14 cellular contexts compared by ENCODE assay signal in genomic region chr18:22816266-22817176, GRCh38.
DNase-seq lines count a peak whose midpoint lies in the region; ATAC-seq and TF ChIP-seq lines count a peak whose summit lies in the region.
"Had no signal": no experiment of that assay in that cellular context is flagged by ENCODE, and none has a peak within 500 bp of the region (broad histone marks: within the 10 kb centered on the region; RNA-seq: fewer than 3 reads in every experiment).

No MANE protein-coding gene starts in this region.

- H3K9ac ChIP-seq in IMR-90 (ENCODE audit: low read depth, low read length) (no peak overlapping the region), mucosa of rectum (ENCODE audit: low read depth in 1 of 2, low read length in 2 of 2) (no peak overlapping the region), SK-N-SH (no peak overlapping the region)

- intact Hi-C loops in IMR-90 (cut with micrococcal nuclease), result loop anchor here (10.0 kb wide), 1 partner anchor 598 kb away; no protein-coding TSS in a partner anchor

- TF ChIP-seq RAD21 in IMR-90 (IDR thresholded peaks at IDR 0.05; ENCODE audit: low read length) (no peak), SK-N-SH (IDR thresholded peaks at IDR 0.05; ENCODE audit: low read length) (no peak)

- H3K79me2 ChIP-seq in SK-N-SH (ENCODE audit: insufficient read depth), result no peaks in the 10 kb centered on the region

- WGBS in IMR-90 (ENCODE audit: extremely low coverage in 2 of 2, insufficient read length in 1 of 2), 2 experiments, result 92% methylated on average over 5 of the region's 18 CpGs; no CpG with 5 or more reads in 1 of the 2 experiments
- 60% methylated on average over 8 of the region's 18 CpGs for WGBS in SK-N-SH (ENCODE audit: low lambda C conversion rate)

- H3K9me3 ChIP-seq in IMR-90 (ENCODE audit: control insufficient read depth, insufficient read depth, low read length) (no peaks in the 10 kb centered on the region), mucosa of rectum (ENCODE audit: control insufficient read depth in 2 of 2, low read length in 2 of 2) (no peaks in the 10 kb centered on the region), SK-N-SH (no peaks in the 10 kb centered on the region)
- H3K9me3 ChIP-seq: thyroid gland had no signal

- no peak overlapping the region for H4K91ac ChIP-seq in IMR-90 (ENCODE audit: insufficient read depth, low read depth, low read length)

- H2BK15ac ChIP-seq in IMR-90 (ENCODE audit: low read depth, low read length), result no peak overlapping the region

- H3K27ac ChIP-seq in IMR-90 (ENCODE audit: insufficient read depth, low read length) (no peak overlapping the region), mucosa of rectum (ENCODE audit: low read depth in 2 of 2, low read length in 2 of 2) (no peak overlapping the region), SK-N-SH (ENCODE audit: low read depth in 2 of 2, low read length in 1 of 2) (no peak overlapping the region)
- H3K27ac ChIP-seq: thyroid gland had no signal

- H3K4me3 ChIP-seq in IMR-90 (ENCODE audit: insufficient read depth, low read depth, low read length), result no peak overlapping the region
- peak overlapping the region; percentile 47 to 48 for H3K4me3 ChIP-seq in mucosa of rectum (ENCODE audit: low read length in 2 of 2)
- H3K4me3 ChIP-seq in SK-N-SH (ENCODE audit: low read depth in 2 of 2, low read length in 1 of 2), result no peak overlapping the region
- H3K4me3 ChIP-seq: GM12878, thyroid gland had no signal

- in situ Hi-C loops in IMR-90 (cut with MboI; ENCODE audit: low sequenced_read_pairs), result loop anchor here (5.0 to 10.0 kb wide), 2 partner anchors 166 to 598 kb away; no protein-coding TSS in a partner anchor

- no TSS peak for BruUV-seq in IMR-90 (replicated peaks; lab: Mats Ljungman, UMichigan)

- TF ChIP-seq POLR2A in IMR-90 (IDR thresholded peaks at IDR 0.05; ENCODE audit: low read depth, low read length), result no peak

- TF ChIP-seq CTCF in IMR-90 (conservative IDR thresholded peaks at IDR 0.05; ENCODE audit: low read depth, low read length), result no peak
- no peak for TF ChIP-seq CTCF in SK-N-SH (IDR thresholded peaks at IDR 0.05)

- H3K36me3 ChIP-seq in IMR-90 (ENCODE audit: control insufficient read depth, insufficient read depth, low read length) (no peaks in the 10 kb centered on the region), mucosa of rectum (ENCODE audit: control insufficient read depth in 2 of 2, insufficient read depth in 2 of 2, low read length in 2 of 2) (no peaks in the 10 kb centered on the region), SK-N-SH (replicated peaks in 1 of 2; ENCODE audit: control insufficient read depth in 1 of 2, insufficient read depth in 2 of 2, low read length in 1 of 2) (no peaks in the 10 kb centered on the region)
- H3K36me3 ChIP-seq: thyroid gland had no signal

- H3K79me1 ChIP-seq in IMR-90 (ENCODE audit: low read depth in 1 of 2, low read length in 2 of 2), result no peaks in the 10 kb centered on the region

- no peaks in the 10 kb centered on the region for H3K9me1 ChIP-seq in IMR-90 (ENCODE audit: insufficient read depth, low read length)

- H2BK120ac ChIP-seq in IMR-90 (ENCODE audit: low read depth, low read length), result no peak overlapping the region

- DNase-seq in IMR-90 (no peak), NCI-H1694 treated with DMSO at 0.1 percent for 48 hours (lab: John Stamatoyannopoulos, UW) (peak; percentile 36), SK-N-DZ (ENCODE audit: low spot score) (peak; percentile 57), SK-N-SH (no peak)
- DNase-seq: activated CD4-positive, alpha-beta T cell treated with anti-CD3 and anti-CD28 coated beads, Interleukin-2, amount 50 U/mL, for 4 hours; amniotic stem cell; C1 segment of cervical spinal cord; Kasumi-1; kidney glomerular epithelial cell; thyroid gland had no signal

- H3K9me2 ChIP-seq in SK-N-SH, result no peaks in the 10 kb centered on the region

- H4K8ac ChIP-seq in IMR-90 (ENCODE audit: low read depth in 2 of 2, low read length in 2 of 2), result no peak overlapping the region

- no peaks in the 10 kb centered on the region for H3F3A ChIP-seq in SK-N-SH (replicated peaks; ENCODE audit: insufficient read depth)

- no peak overlapping the region for H3K23ac ChIP-seq in IMR-90 (ENCODE audit: low read depth, low read length)

- no peak overlapping the region for H3K14ac ChIP-seq in IMR-90 (replicated peaks; ENCODE audit: low read depth, low read length)

- POLR2A ChIA-PET in IMR-90 (lab: Charles Lee; ENCODE audit: unreplicated experiment) (no interaction called here), SK-N-SH (lab: Yijun Ruan, JAX) (no interaction called here)

- H2BK20ac ChIP-seq in IMR-90 (ENCODE audit: low read depth, low read length), result no peak overlapping the region

- CTCF ChIA-PET in IMR-90 (lab: Yijun Ruan, JAX) (no interaction called here), SK-N-SH (lab: Yijun Ruan, JAX) (interaction anchor here (1.0 to 8.2 kb wide), 6 partner anchors 16 to 571 kb away, joined by 3 to 85 read pairs (median 4); no protein-coding TSS in a partner anchor)

- H3K4me1 ChIP-seq in IMR-90 (ENCODE audit: control insufficient read depth, insufficient read depth, low read length) (no peaks in the 10 kb centered on the region), mucosa of rectum (ENCODE audit: control insufficient read depth in 2 of 2, insufficient read depth in 2 of 2, low read length in 2 of 2) (peaks cover 6 to 11% of the 10 kb centered on the region in 2 donors), SK-N-SH (ENCODE audit: control insufficient read depth in 1 of 2, insufficient read depth in 2 of 2, low read depth in 1 of 2, low read length in 1 of 2) (peaks cover 4 to 7% of the 10 kb centered on the region in 2 experiments; a peak in 2 of 4 replicates)
- H3K4me1 ChIP-seq: thyroid gland had no signal

- no peak overlapping the region for H3K56ac ChIP-seq in IMR-90 (ENCODE audit: extremely low read depth, insufficient read depth, low read length)

- H3K4ac ChIP-seq in IMR-90 (ENCODE audit: low read depth, low read length), result peak overlapping the region; percentile 43; the same call in 1 of the 2 replicates

- H2AFZ ChIP-seq in IMR-90 (replicated peaks; ENCODE audit: low read length, poor library complexity) (no peak overlapping the region), SK-N-SH (ENCODE audit: low read depth) (no peak overlapping the region)

- no peak overlapping the region for H2BK5ac ChIP-seq in IMR-90 (ENCODE audit: low read depth, low read length, poor library complexity, severe bottlenecking)

- no peak for TF ChIP-seq EP300 in SK-N-SH (IDR thresholded peaks at IDR 0.05; ENCODE audit: borderline replicate concordance in 1 of 2, low read depth in 1 of 2, low read length in 1 of 2)

- ATAC-seq in IMR-90 (ENCODE audit: low read depth), result no peak
- no peak for ATAC-seq in esophagus mucosa
- ATAC-seq in HG02571 (IDR thresholded peaks at IDR 0.05; ENCODE audit: unreplicated experiment), result no peak
- ATAC-seq: GM12878 had no signal

- H4K5ac ChIP-seq in IMR-90 (ENCODE audit: low read depth, low read length), result no peak overlapping the region

- H3K27me3 ChIP-seq in IMR-90 (ENCODE audit: control insufficient read depth, insufficient read depth, low read length), result no peaks in the 10 kb centered on the region
- no peaks in the 10 kb centered on the region for H3K27me3 ChIP-seq in mucosa of rectum (ENCODE audit: control insufficient read depth in 2 of 2, insufficient read depth in 2 of 2, low read length in 2 of 2)
- H3K27me3 ChIP-seq in SK-N-SH (ENCODE audit: insufficient read depth), result peaks cover 12% of the 10 kb centered on the region; the same call in 1 of the 2 replicates
- H3K27me3 ChIP-seq: thyroid gland had no signal

- H2AK9ac ChIP-seq in IMR-90 (replicated peaks; ENCODE audit: low read depth, low read length, poor library complexity), result no peak overlapping the region

- no peaks in the 10 kb centered on the region for H4K20me1 ChIP-seq in IMR-90 (ENCODE audit: insufficient read depth, low read length)
- H4K20me1 ChIP-seq in SK-N-SH (ENCODE audit: insufficient read depth), result no peaks in the 10 kb centered on the region

- H3K18ac ChIP-seq in IMR-90 (ENCODE audit: low read depth, low read length), result no peak overlapping the region

- no peak overlapping the region for H2AK5ac ChIP-seq in IMR-90 (ENCODE audit: low read depth, low read length)

- dilution Hi-C loops in IMR-90 (cut with HindIII; ENCODE audit: low sequenced_read_pairs, unreplicated experiment), result no loop called here

- H3K4me2 ChIP-seq in IMR-90 (ENCODE audit: low read depth, low read length) (no peak overlapping the region), SK-N-SH (no peak overlapping the region)

TF ChIP-seq in IMR-90, 13 proteins besides CTCF, POLR2A, EP300 and RAD21 (continues in another document):
- no peak for TF ChIP-seq MAFK (IDR thresholded peaks at IDR 0.05; ENCODE audit: low read depth, low read length)
- no peak for TF ChIP-seq RCOR1 (IDR thresholded peaks at IDR 0.05; ENCODE audit: insufficient replicate concordance, low read length)
- TF ChIP-seq NFE2L2 (IDR thresholded peaks at IDR 0.05; ENCODE audit: low read depth, low read length), result no peak
- no peak for TF ChIP-seq FOS (IDR thresholded peaks at IDR 0.05; ENCODE audit: low read depth, low read length)
- no peak for TF ChIP-seq RFX5 (IDR thresholded peaks at IDR 0.05; ENCODE audit: low read depth, low read length)
- TF ChIP-seq SMC3 (IDR thresholded peaks at IDR 0.05; ENCODE audit: low read depth, low read length), result no peak
- no peak for TF ChIP-seq USF2 (IDR thresholded peaks at IDR 0.05; ENCODE audit: low read depth, low read length)

TF ChIP-seq in SK-N-SH, 30 proteins besides CTCF, POLR2A, EP300 and RAD21 (continues in another document):
- TF ChIP-seq SIN3A (IDR thresholded peaks at IDR 0.05; ENCODE audit: borderline replicate concordance, low read depth, low read length), result no peak
- TF ChIP-seq GABPA (IDR thresholded peaks at IDR 0.05; ENCODE audit: low read depth), result no peak
- no peak for TF ChIP-seq RFX5 (IDR thresholded peaks at IDR 0.05; ENCODE audit: low read length)
- TF ChIP-seq NFIC (IDR thresholded peaks at IDR 0.05; ENCODE audit: borderline replicate concordance), result no peak
- TF ChIP-seq YY1 (IDR thresholded peaks at IDR 0.05; ENCODE audit: low read depth), result no peak
- TF ChIP-seq FOXJ3 (CRISPR knock-in tag; IDR thresholded peaks at IDR 0.05), result no peak
- TF ChIP-seq TCF12 (IDR thresholded peaks at IDR 0.05), result no peak
- no peak for TF ChIP-seq FOSL2 (IDR thresholded peaks at IDR 0.05; ENCODE audit: borderline replicate concordance, low read depth)
- no peak for TF ChIP-seq POLR2AphosphoS5 (IDR thresholded peaks at IDR 0.05; ENCODE audit: low read depth, low read length)
- TF ChIP-seq USF1 (IDR thresholded peaks at IDR 0.05; ENCODE audit: borderline replicate concordance, low read depth), result no peak

Comparison
In these comparisons a context has a peak if more than half of its experiments do, and no peak if none do; other contexts are left out.
1. DNase-seq: peak in NCI-H1694 treated with DMSO at 0.1 percent for 48 hours (single experiment) and SK-N-DZ (single experiment); none in IMR-90 (single experiment) and SK-N-SH (single experiment).
2. H3K4me3 ChIP-seq: peak in mucosa of rectum (2 of 2); none in IMR-90 (single experiment) and SK-N-SH (0 of 2).